In genomic region chr6:51675551-51676275, GRCh38 we compare ENCODE assay signal across 2 cellular contexts.
TF ChIP-seq lines count a peak whose summit lies in the region.

No MANE protein-coding gene starts in this region.

TF ChIP-seq in SK-N-SH, 30 proteins besides CTCF, POLR2A, EP300 and RAD21 (continued from another document):
- TF ChIP-seq, protein P1, sequence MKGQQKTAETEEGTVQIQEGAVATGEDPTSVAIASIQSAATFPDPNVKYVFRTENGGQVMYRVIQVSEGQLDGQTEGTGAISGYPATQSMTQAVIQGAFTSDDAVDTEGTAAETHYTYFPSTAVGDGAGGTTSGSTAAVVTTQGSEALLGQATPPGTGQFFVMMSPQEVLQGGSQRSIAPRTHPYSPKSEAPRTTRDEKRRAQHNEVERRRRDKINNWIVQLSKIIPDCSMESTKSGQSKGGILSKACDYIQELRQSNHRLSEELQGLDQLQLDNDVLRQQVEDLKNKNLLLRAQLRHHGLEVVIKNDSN (IDR thresholded peaks at IDR 0.05; ENCODE audit: borderline replicate concordance, low read depth), result no peak
- TF ChIP-seq MXI1 (IDR thresholded peaks at IDR 0.05; ENCODE audit: low read depth, low read length), result peak; percentile 61; the same call in 1 of the 2 replicates
- TF ChIP-seq CHD2 (IDR thresholded peaks at IDR 0.05; ENCODE audit: low read length, partially characterized antibody), result peak; percentile 87
- TF ChIP-seq FOXJ3 (CRISPR knock-in tag; IDR thresholded peaks at IDR 0.05), result peak; percentile 74
- TF ChIP-seq RFX5 (IDR thresholded peaks at IDR 0.05; ENCODE audit: low read length), result no peak
- TF ChIP-seq JUND (IDR thresholded peaks at IDR 0.05), result no peak
- TF ChIP-seq PBX3 (IDR thresholded peaks at IDR 0.05), result peak; percentile 29; the same call in 1 of the 2 replicates
- peak; percentile 92 for TF ChIP-seq GATA2 (CRISPR knock-in tag; IDR thresholded peaks at IDR 0.05)
- TF ChIP-seq FOXM1 (IDR thresholded peaks at IDR 0.05; ENCODE audit: low read depth), result no peak
- TF ChIP-seq, protein P2, sequence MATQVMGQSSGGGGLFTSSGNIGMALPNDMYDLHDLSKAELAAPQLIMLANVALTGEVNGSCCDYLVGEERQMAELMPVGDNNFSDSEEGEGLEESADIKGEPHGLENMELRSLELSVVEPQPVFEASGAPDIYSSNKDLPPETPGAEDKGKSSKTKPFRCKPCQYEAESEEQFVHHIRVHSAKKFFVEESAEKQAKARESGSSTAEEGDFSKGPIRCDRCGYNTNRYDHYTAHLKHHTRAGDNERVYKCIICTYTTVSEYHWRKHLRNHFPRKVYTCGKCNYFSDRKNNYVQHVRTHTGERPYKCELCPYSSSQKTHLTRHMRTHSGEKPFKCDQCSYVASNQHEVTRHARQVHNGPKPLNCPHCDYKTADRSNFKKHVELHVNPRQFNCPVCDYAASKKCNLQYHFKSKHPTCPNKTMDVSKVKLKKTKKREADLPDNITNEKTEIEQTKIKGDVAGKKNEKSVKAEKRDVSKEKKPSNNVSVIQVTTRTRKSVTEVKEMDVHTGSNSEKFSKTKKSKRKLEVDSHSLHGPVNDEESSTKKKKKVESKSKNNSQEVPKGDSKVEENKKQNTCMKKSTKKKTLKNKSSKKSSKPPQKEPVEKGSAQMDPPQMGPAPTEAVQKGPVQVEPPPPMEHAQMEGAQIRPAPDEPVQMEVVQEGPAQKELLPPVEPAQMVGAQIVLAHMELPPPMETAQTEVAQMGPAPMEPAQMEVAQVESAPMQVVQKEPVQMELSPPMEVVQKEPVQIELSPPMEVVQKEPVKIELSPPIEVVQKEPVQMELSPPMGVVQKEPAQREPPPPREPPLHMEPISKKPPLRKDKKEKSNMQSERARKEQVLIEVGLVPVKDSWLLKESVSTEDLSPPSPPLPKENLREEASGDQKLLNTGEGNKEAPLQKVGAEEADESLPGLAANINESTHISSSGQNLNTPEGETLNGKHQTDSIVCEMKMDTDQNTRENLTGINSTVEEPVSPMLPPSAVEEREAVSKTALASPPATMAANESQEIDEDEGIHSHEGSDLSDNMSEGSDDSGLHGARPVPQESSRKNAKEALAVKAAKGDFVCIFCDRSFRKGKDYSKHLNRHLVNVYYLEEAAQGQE (IDR thresholded peaks at IDR 0.05; ENCODE audit: low read depth, low read length), result no peak

TF ChIP-seq in HepG2, 621 proteins besides CTCF, POLR2A, EP300 and RAD21 (continued from another document and continues in another):
- 0 out of 2 replicates have a peak, but pooled peaks have one; percentile 48 for TF ChIP-seq ZNF292 (CRISPR knock-in tag; IDR thresholded peaks at IDR 0.05; ENCODE audit: borderline replicate concordance, low read depth)
- TF ChIP-seq RORA (CRISPR knock-in tag; IDR thresholded peaks at IDR 0.05), result no peak
- TF ChIP-seq ETV5 (CRISPR knock-in tag; IDR thresholded peaks at IDR 0.05; ENCODE audit: borderline replicate concordance), result peak; percentile 82; the same call in 1 of the 2 replicates
- TF ChIP-seq, protein P3, sequence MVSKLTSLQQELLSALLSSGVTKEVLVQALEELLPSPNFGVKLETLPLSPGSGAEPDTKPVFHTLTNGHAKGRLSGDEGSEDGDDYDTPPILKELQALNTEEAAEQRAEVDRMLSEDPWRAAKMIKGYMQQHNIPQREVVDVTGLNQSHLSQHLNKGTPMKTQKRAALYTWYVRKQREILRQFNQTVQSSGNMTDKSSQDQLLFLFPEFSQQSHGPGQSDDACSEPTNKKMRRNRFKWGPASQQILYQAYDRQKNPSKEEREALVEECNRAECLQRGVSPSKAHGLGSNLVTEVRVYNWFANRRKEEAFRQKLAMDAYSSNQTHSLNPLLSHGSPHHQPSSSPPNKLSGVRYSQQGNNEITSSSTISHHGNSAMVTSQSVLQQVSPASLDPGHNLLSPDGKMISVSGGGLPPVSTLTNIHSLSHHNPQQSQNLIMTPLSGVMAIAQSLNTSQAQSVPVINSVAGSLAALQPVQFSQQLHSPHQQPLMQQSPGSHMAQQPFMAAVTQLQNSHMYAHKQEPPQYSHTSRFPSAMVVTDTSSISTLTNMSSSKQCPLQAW (CRISPR knock-in tag; IDR thresholded peaks at IDR 0.05), result peak; percentile 80
- peak; percentile 60; the same call in 1 of the 2 replicates for TF ChIP-seq SALL1 (CRISPR knock-in tag; IDR thresholded peaks at IDR 0.05)
- TF ChIP-seq, protein P4, sequence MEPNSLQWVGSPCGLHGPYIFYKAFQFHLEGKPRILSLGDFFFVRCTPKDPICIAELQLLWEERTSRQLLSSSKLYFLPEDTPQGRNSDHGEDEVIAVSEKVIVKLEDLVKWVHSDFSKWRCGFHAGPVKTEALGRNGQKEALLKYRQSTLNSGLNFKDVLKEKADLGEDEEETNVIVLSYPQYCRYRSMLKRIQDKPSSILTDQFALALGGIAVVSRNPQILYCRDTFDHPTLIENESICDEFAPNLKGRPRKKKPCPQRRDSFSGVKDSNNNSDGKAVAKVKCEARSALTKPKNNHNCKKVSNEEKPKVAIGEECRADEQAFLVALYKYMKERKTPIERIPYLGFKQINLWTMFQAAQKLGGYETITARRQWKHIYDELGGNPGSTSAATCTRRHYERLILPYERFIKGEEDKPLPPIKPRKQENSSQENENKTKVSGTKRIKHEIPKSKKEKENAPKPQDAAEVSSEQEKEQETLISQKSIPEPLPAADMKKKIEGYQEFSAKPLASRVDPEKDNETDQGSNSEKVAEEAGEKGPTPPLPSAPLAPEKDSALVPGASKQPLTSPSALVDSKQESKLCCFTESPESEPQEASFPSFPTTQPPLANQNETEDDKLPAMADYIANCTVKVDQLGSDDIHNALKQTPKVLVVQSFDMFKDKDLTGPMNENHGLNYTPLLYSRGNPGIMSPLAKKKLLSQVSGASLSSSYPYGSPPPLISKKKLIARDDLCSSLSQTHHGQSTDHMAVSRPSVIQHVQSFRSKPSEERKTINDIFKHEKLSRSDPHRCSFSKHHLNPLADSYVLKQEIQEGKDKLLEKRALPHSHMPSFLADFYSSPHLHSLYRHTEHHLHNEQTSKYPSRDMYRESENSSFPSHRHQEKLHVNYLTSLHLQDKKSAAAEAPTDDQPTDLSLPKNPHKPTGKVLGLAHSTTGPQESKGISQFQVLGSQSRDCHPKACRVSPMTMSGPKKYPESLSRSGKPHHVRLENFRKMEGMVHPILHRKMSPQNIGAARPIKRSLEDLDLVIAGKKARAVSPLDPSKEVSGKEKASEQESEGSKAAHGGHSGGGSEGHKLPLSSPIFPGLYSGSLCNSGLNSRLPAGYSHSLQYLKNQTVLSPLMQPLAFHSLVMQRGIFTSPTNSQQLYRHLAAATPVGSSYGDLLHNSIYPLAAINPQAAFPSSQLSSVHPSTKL (CRISPR knock-in tag; IDR thresholded peaks at IDR 0.05), result peak; percentile 58
- 0 out of 2 replicates have a peak, but pooled peaks have one; percentile 54 for TF ChIP-seq PPARG (CRISPR knock-in tag; conservative IDR thresholded peaks at IDR 0.05)
- no peak for TF ChIP-seq TAF15 (IDR thresholded peaks at IDR 0.05; ENCODE audit: low read depth, low read length, poor library complexity, severe bottlenecking)
- TF ChIP-seq NR2C2 (CRISPR knock-in tag; IDR thresholded peaks at IDR 0.05; ENCODE audit: borderline replicate concordance), result no peak
- TF ChIP-seq ZNF232 (CRISPR knock-in tag; IDR thresholded peaks at IDR 0.05; ENCODE audit: borderline replicate concordance), result no peak
- TF ChIP-seq, protein P5, sequence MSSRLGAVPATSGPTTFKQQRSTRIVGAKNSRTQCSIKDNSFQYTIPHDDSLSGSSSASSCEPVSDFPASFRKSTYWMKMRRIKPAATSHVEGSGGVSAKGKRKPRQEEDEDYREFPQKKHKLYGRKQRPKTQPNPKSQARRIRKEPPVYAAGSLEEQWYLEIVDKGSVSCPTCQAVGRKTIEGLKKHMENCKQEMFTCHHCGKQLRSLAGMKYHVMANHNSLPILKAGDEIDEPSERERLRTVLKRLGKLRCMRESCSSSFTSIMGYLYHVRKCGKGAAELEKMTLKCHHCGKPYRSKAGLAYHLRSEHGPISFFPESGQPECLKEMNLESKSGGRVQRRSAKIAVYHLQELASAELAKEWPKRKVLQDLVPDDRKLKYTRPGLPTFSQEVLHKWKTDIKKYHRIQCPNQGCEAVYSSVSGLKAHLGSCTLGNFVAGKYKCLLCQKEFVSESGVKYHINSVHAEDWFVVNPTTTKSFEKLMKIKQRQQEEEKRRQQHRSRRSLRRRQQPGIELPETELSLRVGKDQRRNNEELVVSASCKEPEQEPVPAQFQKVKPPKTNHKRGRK (CRISPR knock-in tag; IDR thresholded peaks at IDR 0.05), result 0 out of 2 replicates have a peak, but pooled peaks have one; percentile 33
- peak; percentile 32; the same call in 1 of the 2 replicates for TF ChIP-seq SOX13 (IDR thresholded peaks at IDR 0.05)
- TF ChIP-seq SOX13 (CRISPR knock-in tag; conservative IDR thresholded peaks at IDR 0.05 in 1 of 2, IDR thresholded peaks at IDR 0.05 in 1 of 2), result peak in 1 of 2 experiments; percentile 17; a peak in 1 of 4 replicates
- TF ChIP-seq, protein P6, sequence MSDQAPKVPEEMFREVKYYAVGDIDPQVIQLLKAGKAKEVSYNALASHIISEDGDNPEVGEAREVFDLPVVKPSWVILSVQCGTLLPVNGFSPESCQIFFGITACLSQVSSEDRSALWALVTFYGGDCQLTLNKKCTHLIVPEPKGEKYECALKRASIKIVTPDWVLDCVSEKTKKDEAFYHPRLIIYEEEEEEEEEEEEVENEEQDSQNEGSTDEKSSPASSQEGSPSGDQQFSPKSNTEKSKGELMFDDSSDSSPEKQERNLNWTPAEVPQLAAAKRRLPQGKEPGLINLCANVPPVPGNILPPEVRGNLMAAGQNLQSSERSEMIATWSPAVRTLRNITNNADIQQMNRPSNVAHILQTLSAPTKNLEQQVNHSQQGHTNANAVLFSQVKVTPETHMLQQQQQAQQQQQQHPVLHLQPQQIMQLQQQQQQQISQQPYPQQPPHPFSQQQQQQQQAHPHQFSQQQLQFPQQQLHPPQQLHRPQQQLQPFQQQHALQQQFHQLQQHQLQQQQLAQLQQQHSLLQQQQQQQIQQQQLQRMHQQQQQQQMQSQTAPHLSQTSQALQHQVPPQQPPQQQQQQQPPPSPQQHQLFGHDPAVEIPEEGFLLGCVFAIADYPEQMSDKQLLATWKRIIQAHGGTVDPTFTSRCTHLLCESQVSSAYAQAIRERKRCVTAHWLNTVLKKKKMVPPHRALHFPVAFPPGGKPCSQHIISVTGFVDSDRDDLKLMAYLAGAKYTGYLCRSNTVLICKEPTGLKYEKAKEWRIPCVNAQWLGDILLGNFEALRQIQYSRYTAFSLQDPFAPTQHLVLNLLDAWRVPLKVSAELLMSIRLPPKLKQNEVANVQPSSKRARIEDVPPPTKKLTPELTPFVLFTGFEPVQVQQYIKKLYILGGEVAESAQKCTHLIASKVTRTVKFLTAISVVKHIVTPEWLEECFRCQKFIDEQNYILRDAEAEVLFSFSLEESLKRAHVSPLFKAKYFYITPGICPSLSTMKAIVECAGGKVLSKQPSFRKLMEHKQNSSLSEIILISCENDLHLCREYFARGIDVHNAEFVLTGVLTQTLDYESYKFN (CRISPR knock-in tag; conservative IDR thresholded peaks at IDR 0.05), result peak; percentile 69
- no peak for TF ChIP-seq ZNF574 (CRISPR knock-in tag; IDR thresholded peaks at IDR 0.05)
- no peak for TF ChIP-seq ZNF550 (CRISPR knock-in tag; IDR thresholded peaks at IDR 0.05; ENCODE audit: borderline replicate concordance)
- TF ChIP-seq, protein P7, sequence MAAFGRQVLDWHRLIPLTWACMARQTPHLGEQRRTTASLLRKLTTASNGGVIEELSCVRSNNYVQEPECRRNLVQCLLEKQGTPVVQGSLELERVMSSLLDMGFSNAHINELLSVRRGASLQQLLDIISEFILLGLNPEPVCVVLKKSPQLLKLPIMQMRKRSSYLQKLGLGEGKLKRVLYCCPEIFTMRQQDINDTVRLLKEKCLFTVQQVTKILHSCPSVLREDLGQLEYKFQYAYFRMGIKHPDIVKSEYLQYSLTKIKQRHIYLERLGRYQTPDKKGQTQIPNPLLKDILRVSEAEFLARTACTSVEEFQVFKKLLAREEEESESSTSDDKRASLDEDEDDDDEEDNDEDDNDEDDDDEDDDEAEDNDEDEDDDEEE (CRISPR knock-in tag; IDR thresholded peaks at IDR 0.05), result 0 out of 2 replicates have a peak, but pooled peaks have one; percentile 32
- peak; percentile 37; the same call in 1 of the 2 replicates for TF ChIP-seq GABPB1 (CRISPR knock-in tag; IDR thresholded peaks at IDR 0.05)
- TF ChIP-seq HDAC2 (CRISPR knock-in tag; IDR thresholded peaks at IDR 0.05), result 0 out of 2 replicates have a peak, but pooled peaks have one; percentile 15
- TF ChIP-seq ZBTB20 (CRISPR knock-in tag; IDR thresholded peaks at IDR 0.05; ENCODE audit: borderline replicate concordance, low read depth), result peak; percentile 79; the same call in 1 of the 2 replicates
- TF ChIP-seq, protein P8, sequence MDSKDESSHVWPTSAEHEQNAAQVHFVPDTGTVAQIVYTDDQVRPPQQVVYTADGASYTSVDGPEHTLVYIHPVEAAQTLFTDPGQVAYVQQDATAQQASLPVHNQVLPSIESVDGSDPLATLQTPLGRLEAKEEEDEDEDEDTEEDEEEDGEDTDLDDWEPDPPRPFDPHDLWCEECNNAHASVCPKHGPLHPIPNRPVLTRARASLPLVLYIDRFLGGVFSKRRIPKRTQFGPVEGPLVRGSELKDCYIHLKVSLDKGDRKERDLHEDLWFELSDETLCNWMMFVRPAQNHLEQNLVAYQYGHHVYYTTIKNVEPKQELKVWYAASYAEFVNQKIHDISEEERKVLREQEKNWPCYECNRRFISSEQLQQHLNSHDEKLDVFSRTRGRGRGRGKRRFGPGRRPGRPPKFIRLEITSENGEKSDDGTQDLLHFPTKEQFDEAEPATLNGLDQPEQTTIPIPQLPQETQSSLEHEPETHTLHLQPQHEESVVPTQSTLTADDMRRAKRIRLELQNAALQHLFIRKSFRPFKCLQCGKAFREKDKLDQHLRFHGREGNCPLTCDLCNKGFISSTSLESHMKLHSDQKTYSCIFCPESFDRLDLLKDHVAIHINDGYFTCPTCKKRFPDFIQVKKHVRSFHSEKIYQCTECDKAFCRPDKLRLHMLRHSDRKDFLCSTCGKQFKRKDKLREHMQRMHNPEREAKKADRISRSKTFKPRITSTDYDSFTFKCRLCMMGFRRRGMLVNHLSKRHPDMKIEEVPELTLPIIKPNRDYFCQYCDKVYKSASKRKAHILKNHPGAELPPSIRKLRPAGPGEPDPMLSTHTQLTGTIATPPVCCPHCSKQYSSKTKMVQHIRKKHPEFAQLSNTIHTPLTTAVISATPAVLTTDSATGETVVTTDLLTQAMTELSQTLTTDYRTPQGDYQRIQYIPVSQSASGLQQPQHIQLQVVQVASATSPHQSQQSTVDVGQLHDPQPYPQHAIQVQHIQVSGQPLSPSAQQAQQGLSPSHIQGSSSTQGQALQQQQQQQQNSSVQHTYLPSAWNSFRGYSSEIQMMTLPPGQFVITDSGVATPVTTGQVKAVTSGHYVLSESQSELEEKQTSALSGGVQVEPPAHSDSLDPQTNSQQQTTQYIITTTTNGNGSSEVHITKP (CRISPR knock-in tag; IDR thresholded peaks at IDR 0.05; ENCODE audit: low read depth), result no peak
- peak; percentile 20; the same call in 1 of the 2 replicates for TF ChIP-seq SAP130 (CRISPR knock-in tag; IDR thresholded peaks at IDR 0.05; ENCODE audit: low read depth)
- peak; percentile 29; the same call in 1 of the 2 replicates for TF ChIP-seq BCL6 (CRISPR knock-in tag; IDR thresholded peaks at IDR 0.05)
